Comparison of ENCODE assay signal across 21 cellular contexts in the genomic region with DNA sequence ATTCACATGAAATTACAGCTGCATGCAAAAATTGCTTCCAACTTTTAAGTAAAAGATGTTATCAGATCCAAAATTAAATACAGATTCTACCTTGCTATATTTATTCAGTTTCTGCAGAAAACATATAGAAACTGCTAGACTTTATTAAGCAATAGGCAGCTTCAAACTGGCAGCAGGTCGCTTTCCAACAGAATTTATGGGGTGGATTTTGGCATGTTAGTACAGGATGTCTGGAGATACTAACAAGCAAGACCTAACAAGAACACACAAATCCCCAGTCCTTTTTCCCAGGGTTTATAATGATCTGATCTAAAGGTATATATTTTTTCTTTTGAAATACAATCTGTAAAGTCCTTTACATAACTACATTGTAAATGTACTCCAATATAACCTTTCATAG.
"Had no signal": no experiment of that assay in that cellular context is flagged by ENCODE, and none has a peak within 500 bp of the region (broad histone marks: within the 10 kb centered on the region; RNA-seq: fewer than 3 reads in every experiment).

No MANE protein-coding gene starts in this region.

- DNase-seq: activated CD4-positive, alpha-beta T cell treated with anti-CD3 and anti-CD28 coated beads, Interleukin-2, amount 10 ng/mL, durations not matched to agents 24 days and 14 days; activated CD8-positive, alpha-beta memory T cell treated with anti-CD3 and anti-CD28 coated beads, Interleukin-2, amount 10 ng/mL, durations not matched to agents 7 days and 5 days; activated CD8-positive, alpha-beta T cell treated with anti-CD3 and anti-CD28 coated beads for 36 hours; activated effector memory CD4-positive, alpha-beta T cell treated with anti-CD3 and anti-CD28 coated beads, Interleukin-2, amount 50 U/mL, for 16 hours; activated naive CD4-positive, alpha-beta T cell treated with anti-CD3 and anti-CD28 coated beads, Interleukin-2, amount 10 ng/mL, durations not matched to agents 7 days and 5 days; activated T-cell treated with anti-CD3 and anti-CD28 coated beads for 4 hours; effector CD4-positive, alpha-beta T cell; heart left ventricle; left cardiac atrium; mesenchymal stem cell; nucleus accumbens; posterior cingulate gyrus; stimulated activated CD4-positive, alpha-beta T cell treated with anti-CD3 and anti-CD28 coated beads, Interleukin-2, amount 100 ng/mL, for 48 hours; stimulated activated CD8-positive, alpha-beta memory T cell treated with anti-CD3 and anti-CD28 coated beads, Interleukin-4, amount 100 ng/mL, for 48 hours; stimulated activated naive B cell treated with anti-CD40 and anti-IgM and Interleukin-4, amounts not matched to agents 10 μg/mL and 1 μg/mL and 100 μg/mL, for 72 hours; testis; trophoblast cell; uterus had no signal

- H3K36me3 ChIP-seq: esophagus muscularis mucosa, heart left ventricle, uterus had no signal

- H3K27me3 ChIP-seq: esophagus muscularis mucosa, heart left ventricle, testis, uterus had no signal

- H3K4me3 ChIP-seq: esophagus muscularis mucosa, heart left ventricle, testis, uterus had no signal

- FAIRE-seq: islet of Langerhans had no signal

- H3K9me3 ChIP-seq: esophagus muscularis mucosa, heart left ventricle, testis, uterus had no signal

- ATAC-seq: activated CD4-positive, CD25-positive, alpha-beta regulatory T cell treated with anti-CD3 and anti-CD28 coated beads, Interleukin-2, amount 50 U/mL, for 24 hours; activated CD8-positive, alpha-beta memory T cell treated with anti-CD3 and anti-CD28 coated beads, Interleukin-2, amount 10 ng/mL, durations not matched to agents 7 days and 5 days; activated CD8-positive, alpha-beta T cell treated with anti-CD3 and anti-CD28 coated beads for 36 hours; heart left ventricle; left cardiac atrium; stimulated activated naive B cell treated with anti-CD40 and anti-IgM and Interleukin-4, amounts not matched to agents 10 μg/mL and 1 μg/mL and 100 μg/mL, for 72 hours had no signal

- H3K4me1 ChIP-seq: testis, uterus had no signal

- H3K27ac ChIP-seq: esophagus muscularis mucosa, testis, uterus had no signal
